In the genomic region with DNA sequence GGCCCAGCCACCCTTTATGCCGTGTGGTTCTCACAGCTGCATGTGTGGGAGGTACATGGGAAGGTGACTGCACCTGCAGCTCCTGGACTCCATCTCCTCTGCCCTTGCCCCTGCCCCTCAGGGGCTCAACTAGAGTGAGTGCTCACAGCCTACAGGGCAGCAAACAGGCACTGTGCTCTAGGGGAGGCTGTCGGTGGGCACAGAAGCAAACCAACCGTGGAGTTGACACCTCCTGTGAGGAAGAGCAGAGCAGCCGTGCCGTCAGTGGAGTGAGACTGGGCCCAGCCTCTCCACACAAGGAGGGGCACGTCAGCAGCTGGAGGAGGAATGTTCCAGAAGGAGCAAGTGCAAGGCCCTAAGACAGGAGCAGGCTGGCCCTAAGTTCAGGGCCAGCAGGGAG, we compare ENCODE assay signal across 14 cellular contexts. TPM values are rescaled to one million over a fixed set of nuclear protein-coding genes. Genes with fewer than 3 reads are reported as not detected.
"Had no signal": no experiment of that assay in that cellular context is flagged by ENCODE, and none has a peak within 500 bp of the region (broad histone marks: within the 10 kb centered on the region; RNA-seq: fewer than 3 reads in every experiment).

No MANE protein-coding gene starts in this region.

- H3K27me3 ChIP-seq: gastrocnemius medialis, ovary, tibial nerve, vagina had no signal

- H3K36me3 ChIP-seq: ovary had no signal

- ATAC-seq: gastrocnemius medialis had no signal

- H3K9me3 ChIP-seq: gastrocnemius medialis, left ventricle myocardium inferior, ovary, tibial nerve, vagina had no signal

- H3K27ac ChIP-seq: epithelial cell of prostate, gastrocnemius medialis, left ventricle myocardium inferior, tibial nerve, vagina had no signal

- H3K4me3 ChIP-seq: gastrocnemius medialis, left ventricle myocardium inferior, ovary, tibial nerve, vagina had no signal

- DNase-seq: activated CD4-positive, CD25-positive, alpha-beta regulatory T cell treated with anti-CD3 and anti-CD28 coated beads, Interleukin-2, amount 50 U/mL, for 72 hours; activated T-cell treated with anti-CD3 and anti-CD28 coated beads for 4 hours; caudate nucleus; effector memory CD4-positive, alpha-beta T cell; gastrocnemius medialis; left ventricle myocardium inferior; mesendoderm; ovary; stimulated activated CD4-positive, alpha-beta T cell treated with anti-CD3 and anti-CD28 coated beads, Interleukin-4, amount 100 ng/mL, for 4 hours had no signal

- H3K4me1 ChIP-seq: gastrocnemius medialis, left ventricle myocardium inferior, tibial nerve, vagina had no signal

RNA-seq across cellular contexts. Expression of gene BMP8A, which starts 32.7 kb away (rescaled TPM):
- total RNA-seq: subcutaneous adipose tissue; T-helper 2 cell treated with Interferon-gamma antibody and Interleukin-4, amounts not matched to agents 100 ng/mL and 5 ng/mL, for 36 hours had no signal
